Comparison of ENCODE assay signal across 8 cellular contexts in the genomic region with DNA sequence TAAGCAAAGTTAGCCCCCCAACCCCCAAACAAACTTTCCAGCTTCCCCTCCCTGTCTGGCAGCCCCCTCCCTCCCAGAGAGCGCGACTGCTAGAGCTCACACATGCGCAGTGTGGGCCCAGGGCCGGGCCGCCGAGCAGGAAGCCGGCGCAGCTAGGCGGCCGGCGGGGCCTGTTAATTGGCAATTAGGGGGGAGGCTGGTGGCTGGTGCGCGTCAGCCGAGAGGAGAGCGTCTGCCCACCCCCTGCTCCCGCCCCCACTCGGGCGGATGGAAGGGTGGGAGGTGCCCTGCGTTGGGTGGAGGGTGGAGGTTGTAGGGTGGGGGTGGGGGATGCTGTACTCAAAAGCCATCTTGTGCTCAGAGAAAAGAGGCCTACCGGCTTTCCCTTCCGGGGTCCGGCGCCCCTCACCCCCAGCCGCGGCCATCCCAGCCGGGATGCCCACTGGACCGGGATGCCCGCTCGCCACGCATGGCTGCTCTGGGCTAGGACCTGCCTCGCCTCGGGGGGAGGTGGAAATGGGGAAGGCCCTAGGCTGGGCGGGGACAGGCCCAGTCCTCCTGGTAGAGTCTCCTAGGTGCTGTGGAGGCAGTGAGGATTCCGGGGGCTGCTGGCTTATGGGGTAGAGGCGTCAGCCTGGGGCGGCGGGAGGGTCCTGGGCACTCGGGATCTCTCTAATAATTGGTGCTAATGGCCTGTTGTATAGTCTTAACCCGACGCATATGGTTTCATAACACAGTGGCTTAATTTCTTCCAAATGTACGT. TPM values are rescaled to one million over a fixed set of nuclear protein-coding genes. Genes with fewer than 3 reads are reported as not detected.
DNase-seq lines count a peak whose midpoint lies in the region; ATAC-seq and TF ChIP-seq lines count a peak whose summit lies in the region.

No MANE protein-coding gene starts in this region.

- ATAC-seq in gastrocnemius medialis (peak; percentile 49 to 56), GM18873 (IDR thresholded peaks at IDR 0.05; ENCODE audit: low FRiP score, unreplicated experiment) (no peak)

- in situ Hi-C loops in gastrocnemius medialis (cut with MboI; ENCODE audit: low sequenced_read_pairs in 4 of 4) = loop anchor here in 2 of 4 donors (10.0 to 25.0 kb wide), 2 partner anchors 187 to 344 kb away; a partner anchor contains a TSS

- DNase-seq in HCEC 1CT (peak; percentile 33), NCI-H1048 (lab: John Stamatoyannopoulos, UW) (peak; percentile 94), SW 1271 (lab: John Stamatoyannopoulos, UW) (peak; percentile 93 to 94), adrenal gland (peak; percentile 71 to 94 (median 84)), hippocampal formation (lab: John Stamatoyannopoulos, UW) (peak; percentile 28 to 39), gastrocnemius medialis (peak; percentile 80 to 86)

- TF ChIP-seq CTCF in adrenal gland (IDR thresholded peaks at IDR 0.05) (no peak), gastrocnemius medialis (IDR thresholded peaks at IDR 0.05 in 4 of 5, conservative IDR thresholded peaks at IDR 0.05 in 1 of 5) (peak in 1 of 5 experiments; percentile 26)

- peak overlapping the region; percentile 53 for H3K4me3 ChIP-seq in GM08714 (ENCODE audit: low read length)
- peak overlapping the region in 3 of 4 donors; percentile 46 to 73 (median 48) for H3K4me3 ChIP-seq in adrenal gland
- H3K4me3 ChIP-seq in gastrocnemius medialis = peak overlapping the region; percentile 62 to 70 (median 68)

- WGBS in adrenal gland, 4 donors = 0 to 6% (median 4%) methylated on average over 1 to 41 of the region's 41 CpGs

- no peaks in the 10 kb centered on the region for H3K9me3 ChIP-seq in adrenal gland (replicated peaks in 1 of 3)
- no peaks in the 10 kb centered on the region for H3K9me3 ChIP-seq in gastrocnemius medialis

- no peaks in the 10 kb centered on the region for H3K36me3 ChIP-seq in adrenal gland (replicated peaks in 1 of 2)
- H3K36me3 ChIP-seq in gastrocnemius medialis = no peaks in the 10 kb centered on the region

- peak overlapping the region; percentile 49 to 96 (median 91) for H3K27ac ChIP-seq in adrenal gland
- peak overlapping the region; percentile 94 to 100 (median 98) for H3K27ac ChIP-seq in gastrocnemius medialis

- intact Hi-C loops in adrenal gland (cut with DNase I) (no loop called here), gastrocnemius medialis (cut with DNase I; ENCODE audit: low total_unique reads) (loop anchor here (2.0 to 5.0 kb wide), 2 partner anchors 31 to 264 kb away; a partner anchor contains a TSS)

- H3K4me1 ChIP-seq in adrenal gland (replicated peaks in 1 of 2) = peaks cover 11 to 15% of the 10 kb centered on the region in 2 donors
- H3K4me1 ChIP-seq in gastrocnemius medialis = peaks cover 59 to 71% of the 10 kb centered on the region in 2 donors

- TF ChIP-seq POLR2A in adrenal gland (IDR thresholded peaks at IDR 0.05) (peak; percentile 22 to 58), gastrocnemius medialis (IDR thresholded peaks at IDR 0.05) (peak; percentile 84 to 89)

- H3K27me3 ChIP-seq in adrenal gland = no peaks in the 10 kb centered on the region
- no peaks in the 10 kb centered on the region for H3K27me3 ChIP-seq in gastrocnemius medialis

RNA-seq across cellular contexts. Expression of a gene that starts 9.2 kb away (rescaled TPM):
- total RNA-seq in adrenal gland (1 to 10 TPM; 1.8 to 8.3 (median 4.4) TPM), gastrocnemius medialis (1 to 10 TPM; 3.3 to 4.9 (median 3.8) TPM)
- 1 to 10 TPM; 3.3 to 7.4 (median 3.4) TPM for polyA plus RNA-seq in adrenal gland

RNA-seq across cellular contexts. Expression of a gene that starts 10.2 kb away (rescaled TPM):
- total RNA-seq in adrenal gland (10 to 100 TPM in 4 of 8 donors, 1 to 10 TPM in 4; 1.5 to 20.3 (median 9.4) TPM), gastrocnemius medialis (1 to 10 TPM; 1.0 to 4.7 (median 3.8) TPM)
- polyA plus RNA-seq in adrenal gland = 10 to 100 TPM; 19.9 to 23.1 (median 21.2) TPM

RNA-seq across cellular contexts. Expression of a gene that starts 14.8 kb away (rescaled TPM):
- 1 to 10 TPM in 3 of 8 donors, under 1 TPM in 5; 0.36 to 1.9 (median 0.91) TPM for total RNA-seq in adrenal gland
- polyA plus RNA-seq in adrenal gland = 1 to 10 TPM in 1 of 3 donors, under 1 TPM in 2; 0.48 to 1.3 (median 0.51) TPM
- total RNA-seq in gastrocnemius medialis = 1 to 10 TPM in 1 of 4 donors, under 1 TPM in 1, not detected in 2; 0.36 to 1.4 TPM

RNA-seq across cellular contexts. Expression of a gene that starts 18.1 kb away (rescaled TPM):
- total RNA-seq in adrenal gland (1 to 10 TPM in 7 of 8 donors, not detected in 1; 1.2 to 5.6 (median 2.7) TPM), gastrocnemius medialis (10 to 100 TPM; 13.6 to 37.7 (median 26.3) TPM)
- polyA plus RNA-seq in adrenal gland = 10 to 100 TPM in 1 of 3 donors, 1 to 10 TPM in 2; 5.6 to 12.1 (median 7.3) TPM

RNA-seq across cellular contexts. Expression of a gene that starts 33.1 kb away (rescaled TPM):
- total RNA-seq in adrenal gland = 1 to 10 TPM in 4 of 8 donors, under 1 TPM in 2, not detected in 2; 0.68 to 4.5 (median 2.3) TPM
- polyA plus RNA-seq in adrenal gland = 1 to 10 TPM in 1 of 3 donors, under 1 TPM in 2; 0.34 to 1.5 (median 0.72) TPM
- 10 to 100 TPM; 23.9 to 48.3 (median 40.3) TPM for total RNA-seq in gastrocnemius medialis

Comparison
In these comparisons a context has a peak if more than half of its experiments do, and no peak if none do; other contexts are left out.
1. DNase-seq: peak in every context shown above with its lines; median percentile 94 in NCI-H1048; 94 in SW 1271; 84 in adrenal gland; 83 in gastrocnemius medialis; 34 in hippocampal formation; 33 in HCEC 1CT.